1 cellular context compared by ENCODE assay signal in the genomic region with DNA sequence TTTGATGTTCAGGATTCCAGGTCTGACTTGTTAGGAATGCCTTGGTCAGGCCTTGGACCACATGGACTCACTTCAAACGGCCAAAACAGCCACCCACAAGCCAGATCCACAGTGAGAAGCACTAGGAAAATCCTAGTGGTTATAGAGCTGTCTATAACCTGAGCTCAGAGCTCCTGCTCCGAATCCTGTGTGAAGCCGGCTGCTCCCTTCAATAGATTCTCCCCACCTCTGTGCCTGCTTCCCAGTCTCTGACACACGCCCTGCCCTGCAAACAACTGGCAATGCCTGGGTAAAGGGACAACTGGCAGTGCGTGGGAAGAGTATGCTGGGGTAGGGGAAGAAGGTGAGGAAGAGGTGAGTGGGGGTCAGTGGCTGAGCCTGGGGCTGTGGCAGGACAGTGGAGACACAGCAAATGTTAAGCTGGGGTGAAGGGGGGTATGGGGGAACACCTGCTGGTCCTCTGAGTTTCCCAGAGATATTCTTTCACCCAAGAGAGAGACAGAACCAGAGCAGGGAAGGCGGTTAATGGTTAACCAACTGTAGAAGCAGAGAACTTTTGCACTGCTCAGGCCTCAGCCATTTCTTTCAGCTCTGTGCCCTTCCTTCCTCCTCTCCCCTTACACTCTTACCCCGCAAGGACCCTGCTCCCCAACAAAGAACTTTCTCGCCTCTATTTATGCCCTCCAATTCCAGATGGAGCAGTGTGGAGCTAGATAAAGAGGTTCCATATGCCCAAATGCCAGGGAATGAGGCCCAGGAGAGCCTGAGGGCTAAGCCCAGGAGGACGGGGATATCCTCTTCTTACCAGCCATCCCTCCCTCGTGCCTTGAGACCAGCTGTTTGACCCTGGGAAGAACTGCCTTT.
TF ChIP-seq lines count a peak whose summit lies in the region.

No MANE protein-coding gene starts in this region.

TF ChIP-seq in IMR-90, 13 proteins besides CTCF, POLR2A, EP300 and RAD21:
- TF ChIP-seq, protein P1, sequence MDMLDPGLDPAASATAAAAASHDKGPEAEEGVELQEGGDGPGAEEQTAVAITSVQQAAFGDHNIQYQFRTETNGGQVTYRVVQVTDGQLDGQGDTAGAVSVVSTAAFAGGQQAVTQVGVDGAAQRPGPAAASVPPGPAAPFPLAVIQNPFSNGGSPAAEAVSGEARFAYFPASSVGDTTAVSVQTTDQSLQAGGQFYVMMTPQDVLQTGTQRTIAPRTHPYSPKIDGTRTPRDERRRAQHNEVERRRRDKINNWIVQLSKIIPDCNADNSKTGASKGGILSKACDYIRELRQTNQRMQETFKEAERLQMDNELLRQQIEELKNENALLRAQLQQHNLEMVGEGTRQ (IDR thresholded peaks at IDR 0.05; ENCODE audit: low read depth, low read length) = no peak
- TF ChIP-seq BHLHE40 (IDR thresholded peaks at IDR 0.05; ENCODE audit: low read depth, low read length) (no peak), SMC3 (IDR thresholded peaks at IDR 0.05; ENCODE audit: low read depth, low read length) (no peak), RCOR1 (IDR thresholded peaks at IDR 0.05; ENCODE audit: insufficient replicate concordance, low read length) (no peak), CEBPB (IDR thresholded peaks at IDR 0.05; ENCODE audit: low read depth, low read length) (no peak), RFX5 (IDR thresholded peaks at IDR 0.05; ENCODE audit: low read depth, low read length) (no peak), NFE2L2 (IDR thresholded peaks at IDR 0.05; ENCODE audit: low read depth, low read length) (no peak), MXI1 (IDR thresholded peaks at IDR 0.05; ENCODE audit: borderline replicate concordance, low read depth, low read length) (no peak), MAFK (IDR thresholded peaks at IDR 0.05; ENCODE audit: low read depth, low read length) (no peak), MAZ (IDR thresholded peaks at IDR 0.05; ENCODE audit: borderline replicate concordance, low read depth, low read length) (no peak)
